In genomic region chr22:41446057-41446501, GRCh38 we compare ENCODE assay signal across 8 cellular contexts. TPM values are rescaled to one million over a fixed set of nuclear protein-coding genes. Genes with fewer than 3 reads are reported as not detected.
A peak's percentile ranks its signal among the peaks of the same experiment; 100 is the strongest.
DNase-seq lines count a peak whose midpoint lies in the region; ATAC-seq and TF ChIP-seq lines count a peak whose summit lies in the region.

No MANE protein-coding gene starts in this region.

- H3K9me3 Mint-ChIP-seq in activated CD4-positive, alpha-beta T cell treated with anti-CD3 and anti-CD28 coated beads for 36 hours (ENCODE audit: low read depth) = no peaks in the 10 kb centered on the region
- no peaks in the 10 kb centered on the region for H3K9me3 Mint-ChIP-seq in osteocyte (ENCODE audit: unreplicated experiment)

- ATAC-seq in activated CD4-positive, alpha-beta T cell treated with anti-CD3 and anti-CD28 coated beads for 36 hours = no peak
- ATAC-seq in GM21529 (IDR thresholded peaks at IDR 0.05; ENCODE audit: unreplicated experiment) = no peak

- H3K4me3 ChIP-seq in WI38 (ENCODE audit: low read depth, low read length) = peak overlapping the region; percentile 85
- peak overlapping the region; percentile 100 for H3K4me3 ChIP-seq in fibroblast of villous mesenchyme (ENCODE audit: low read depth, low read length)

- no peak for DNase-seq in activated CD4-positive, alpha-beta T cell treated with anti-CD3 and anti-CD28 coated beads for 36 hours
- no peak for DNase-seq in activated CD4-positive, alpha-beta T cell treated with anti-CD3 and anti-CD28 coated beads for 4 hours
- DNase-seq in fibroblast of villous mesenchyme (ENCODE audit: low read depth) = peak; percentile 15
- no peak for DNase-seq in osteocyte (ENCODE audit: extremely low spot score, unreplicated experiment)
- DNase-seq in KG1 (lab: John Stamatoyannopoulos, UW) = no peak
- DNase-seq in hippocampal formation (lab: John Stamatoyannopoulos, UW) = no peak

- peaks cover 17% of the 10 kb centered on the region for H3K4me1 Mint-ChIP-seq in activated CD4-positive, alpha-beta T cell treated with anti-CD3 and anti-CD28 coated beads for 36 hours
- H3K4me1 Mint-ChIP-seq in osteocyte (ENCODE audit: unreplicated experiment) = peaks cover 28% of the 10 kb centered on the region

- peaks cover 25% of the 10 kb centered on the region for H3K36me3 Mint-ChIP-seq in activated CD4-positive, alpha-beta T cell treated with anti-CD3 and anti-CD28 coated beads for 36 hours (ENCODE audit: low read depth)
- H3K36me3 Mint-ChIP-seq in osteocyte (ENCODE audit: unreplicated experiment) = peaks cover 11% of the 10 kb centered on the region

- H3K4me3 Mint-ChIP-seq in activated CD4-positive, alpha-beta T cell treated with anti-CD3 and anti-CD28 coated beads for 36 hours = peak overlapping the region; percentile 86
- H3K4me3 Mint-ChIP-seq in osteocyte (ENCODE audit: unreplicated experiment) = peak overlapping the region; percentile 95

- intact Hi-C loops in activated CD4-positive, alpha-beta T cell treated with anti-CD3 and anti-CD28 coated beads for 36 hours (cut with DNase I, micrococcal nuclease) = loop anchor here (1.0 to 10.0 kb wide), 9 partner anchors 43 to 1169 kb away; partner anchors contain the start of genes DESI1 (in 1 of the 2), EP300 (in 1 of the 2), NAGA (in 1 of the 2) and PHETA2 (in 1 of the 2)

- POLR2A ChIA-PET in activated CD4-positive, alpha-beta T cell treated with anti-CD3 and anti-CD28 coated beads for 36 hours (lab: Charles Lee) = interaction anchor here (0.6 to 2.9 kb wide), 12 partner anchors 9 to 413 kb away, joined by 3 to 53 read pairs (median 5); partner anchors contain the start of genes ACO2, DESI1, PHF5A and PMM1

- no peak for TF ChIP-seq CTCF in WI38 (IDR thresholded peaks at IDR 0.05; ENCODE audit: low read depth, low read length)
- TF ChIP-seq CTCF in fibroblast of villous mesenchyme (IDR thresholded peaks at IDR 0.05; ENCODE audit: insufficient read depth, low read depth, low read length) = no peak
- no peak for TF ChIP-seq CTCF in osteocyte (IDR thresholded peaks at IDR 0.05)

- H3K27ac Mint-ChIP-seq in activated CD4-positive, alpha-beta T cell treated with anti-CD3 and anti-CD28 coated beads for 36 hours = peak overlapping the region; percentile 97
- H3K27ac Mint-ChIP-seq in osteocyte (ENCODE audit: unreplicated experiment) = peak overlapping the region; percentile 95

- no peaks in the 10 kb centered on the region for H3K27me3 Mint-ChIP-seq in activated CD4-positive, alpha-beta T cell treated with anti-CD3 and anti-CD28 coated beads for 36 hours
- no peaks in the 10 kb centered on the region for H3K27me3 Mint-ChIP-seq in osteocyte (ENCODE audit: unreplicated experiment)

- CTCF ChIA-PET in activated CD4-positive, alpha-beta T cell treated with anti-CD3 and anti-CD28 coated beads for 36 hours (lab: Charles Lee) = interaction anchor here (0.6 to 3.9 kb wide), 5 partner anchors 23 to 53 kb away, joined by 3 to 22 read pairs (median 3); partner anchors contain the start of genes ACO2 and PHF5A

RNA-seq across cellular contexts. Expression of gene TOB2, which starts 0.5 kb away (rescaled TPM):
- 10 to 100 TPM; 26.5 to 32.3 TPM for total RNA-seq in activated CD4-positive, alpha-beta T cell treated with anti-CD3 and anti-CD28 coated beads for 36 hours
- total RNA-seq in fibroblast of villous mesenchyme (23.2 and 35.4 TPM in 2 replicates), osteocyte (44.5 and 45.9 TPM in 2 replicates)

RNA-seq across cellular contexts. Expression of gene PHF5A, which starts 22.4 kb away (rescaled TPM):
- 10 to 100 TPM; 54.5 to 61.1 TPM for total RNA-seq in activated CD4-positive, alpha-beta T cell treated with anti-CD3 and anti-CD28 coated beads for 36 hours
- total RNA-seq in fibroblast of villous mesenchyme (38.0 and 51.0 TPM in 2 replicates), osteocyte (29.0 and 30.9 TPM in 2 replicates)

RNA-seq across cellular contexts. Expression of gene ACO2, which starts 22.8 kb away (rescaled TPM):
- total RNA-seq in activated CD4-positive, alpha-beta T cell treated with anti-CD3 and anti-CD28 coated beads for 36 hours = 100 to 1,000 TPM in 1 of 2 experiments, 10 to 100 TPM in 1; 95.4 to 106 TPM
- total RNA-seq in fibroblast of villous mesenchyme (50.6 and 69.1 TPM in 2 replicates), osteocyte (71.8 and 77.3 TPM in 2 replicates)
